ENCODE assay signal across 38 cellular contexts in the genomic region with DNA sequence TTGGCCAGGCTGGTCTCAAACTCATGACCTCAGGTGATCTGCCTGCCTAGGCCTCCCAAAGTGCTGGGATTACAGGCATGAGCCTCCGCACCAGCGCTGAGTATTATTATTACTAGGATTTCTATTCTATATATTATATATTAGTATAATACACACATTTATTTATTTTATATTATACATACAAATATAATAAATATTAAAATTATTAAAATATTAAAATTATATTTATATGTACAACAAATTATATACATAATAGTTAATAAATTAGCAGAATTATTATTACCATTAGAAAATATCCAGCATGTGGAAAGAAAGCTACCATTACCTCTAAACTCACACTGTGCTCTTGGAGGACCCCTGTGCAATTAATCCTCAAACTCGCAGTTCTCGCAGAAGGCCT.
"Had no signal": no experiment of that assay in that cellular context is flagged by ENCODE, and none has a peak within 500 bp of the region (broad histone marks: within the 10 kb centered on the region; RNA-seq: fewer than 3 reads in every experiment).

No MANE protein-coding gene starts in this region.

- H3K9me3 Mint-ChIP-seq: activated CD4-positive, alpha-beta memory T cell treated with anti-CD3 and anti-CD28 coated beads, Interleukin-2, amount 10 ng/mL, durations not matched to agents 7 days and 5 days; activated naive CD4-positive, alpha-beta T cell treated with anti-CD3 and anti-CD28 coated beads, Interleukin-2, amount 10 ng/mL, durations not matched to agents 7 days and 5 days; activated naive CD8-positive, alpha-beta T cell treated with anti-CD3 and anti-CD28 coated beads, Interleukin-2, amount 10 ng/mL, durations not matched to agents 7 days and 5 days; activated T-cell treated with anti-CD3 and anti-CD28 coated beads, Interleukin-2, amount 50 U/mL, for 24 hours; activated T-helper 2 cell treated with anti-CD3 and anti-CD28 coated beads, Interferon-gamma antibody, Interleukin-2, Interleukin-4, amounts not matched to agents 10 μg/mL and 5 μg/mL and 100 μg/mL, durations not matched to agents 14 hours and 24 hours and 36 hours; central memory CD8-positive, alpha-beta T cell; T-helper 1 cell treated with Interleukin-12 subunit alpha and Interleukin-12 subunit beta and Interleukin-4 antibody, amounts not matched to agents 30 μg/mL and 1 μg/mL, for 36 hours; T-helper 2 cell treated with Interferon-gamma antibody and Interleukin-4, amounts not matched to agents 5 μg/mL and 100 μg/mL, for 36 hours had no signal

- FAIRE-seq: bronchial epithelial cell, TTC549 had no signal

- H3K36me3 Mint-ChIP-seq: activated CD8-positive, alpha-beta memory T cell treated with anti-CD3 and anti-CD28 coated beads, Interleukin-2, amount 10 ng/mL, durations not matched to agents 7 days and 5 days; activated naive CD4-positive, alpha-beta T cell treated with anti-CD3 and anti-CD28 coated beads, Interleukin-2, amount 10 ng/mL, durations not matched to agents 7 days and 5 days; activated naive CD4-positive, alpha-beta T cell treated with anti-CD3 and anti-CD28 coated beads, Interleukin-2, amount 50 U/mL, for 24 hours; activated naive CD8-positive, alpha-beta T cell; activated naive CD8-positive, alpha-beta T cell treated with anti-CD3 and anti-CD28 coated beads, Interleukin-2, amount 10 ng/mL, durations not matched to agents 7 days and 5 days; brain had no signal

- H3K27ac Mint-ChIP-seq: activated CD4-positive, alpha-beta memory T cell treated with anti-CD3 and anti-CD28 coated beads, Interleukin-2, amount 10 ng/mL, durations not matched to agents 7 days and 5 days; activated CD4-positive, alpha-beta T cell treated with anti-CD3 and anti-CD28 coated beads for 36 hours; activated CD4-positive, alpha-beta T cell treated with anti-CD3 and anti-CD28 coated beads, Interleukin-2, amount 10 ng/mL, durations not matched to agents 7 days and 5 days; activated CD8-positive, alpha-beta memory T cell treated with anti-CD3 and anti-CD28 coated beads, Interleukin-2, amount 10 ng/mL, durations not matched to agents 7 days and 5 days; activated CD8-positive, alpha-beta T cell treated with anti-CD3 and anti-CD28 coated beads, Interleukin-2, amount 10 ng/mL, durations not matched to agents 7 days and 5 days; activated naive CD4-positive, alpha-beta T cell treated with anti-CD3 and anti-CD28 coated beads, Interleukin-2, amount 10 ng/mL, durations not matched to agents 7 days and 5 days; activated naive CD4-positive, alpha-beta T cell treated with anti-CD3 and anti-CD28 coated beads, Interleukin-2, amount 50 U/mL, for 24 hours; activated naive CD8-positive, alpha-beta T cell; activated naive CD8-positive, alpha-beta T cell treated with anti-CD3 and anti-CD28 coated beads, Interleukin-2, amount 10 ng/mL, durations not matched to agents 7 days and 5 days; activated naive CD8-positive, alpha-beta T cell treated with anti-CD3 and anti-CD28 coated beads, Interleukin-2, amount 50 U/mL, for 24 hours; activated T-cell treated with anti-CD3 and anti-CD28 coated beads, Interleukin-2, amount 50 U/mL, for 24 hours; activated T-helper 2 cell treated with anti-CD3 and anti-CD28 coated beads, Interferon-gamma antibody, Interleukin-2, Interleukin-4, amounts not matched to agents 10 μg/mL and 5 μg/mL and 100 μg/mL, durations not matched to agents 14 hours and 24 hours and 36 hours; brain; T-helper 1 cell treated with Interleukin-12 subunit alpha and Interleukin-12 subunit beta and Interleukin-4 antibody, amounts not matched to agents 30 μg/mL and 1 μg/mL, for 36 hours; T-helper 2 cell treated with Interferon-gamma antibody and Interleukin-4, amounts not matched to agents 5 μg/mL and 100 μg/mL, for 36 hours had no signal

- H3K9me3 ChIP-seq: ascending aorta had no signal

- H3K4me3 ChIP-seq: ascending aorta, cardiac muscle cell had no signal

- ATAC-seq: activated CD4-positive, alpha-beta T cell treated with anti-CD3 and anti-CD28 coated beads for 36 hours; activated CD4-positive, CD25-positive, alpha-beta regulatory T cell treated with anti-CD3 and anti-CD28 coated beads, Interleukin-2, amount 50 U/mL, for 24 hours; activated CD8-positive, alpha-beta memory T cell treated with anti-CD3 and anti-CD28 coated beads, Interleukin-2, amount 10 ng/mL, durations not matched to agents 7 days and 5 days; activated CD8-positive, alpha-beta T cell treated with anti-CD3 and anti-CD28 coated beads, Interleukin-2, amount 10 ng/mL, durations not matched to agents 7 days and 5 days; activated naive CD8-positive, alpha-beta T cell treated with anti-CD3 and anti-CD28 coated beads, Interleukin-2, amount 50 U/mL, for 24 hours had no signal

- H3K27me3 ChIP-seq: ascending aorta, cardiac muscle cell had no signal

- H3K27ac ChIP-seq: ascending aorta, cardiac muscle cell, VCaP had no signal

- H3K36me3 ChIP-seq: ascending aorta, cardiac muscle cell had no signal

- H3K4me1 Mint-ChIP-seq: activated CD4-positive, alpha-beta memory T cell treated with anti-CD3 and anti-CD28 coated beads, Interleukin-2, amount 10 ng/mL, durations not matched to agents 7 days and 5 days; activated CD4-positive, alpha-beta T cell treated with anti-CD3 and anti-CD28 coated beads for 36 hours; activated CD4-positive, alpha-beta T cell treated with anti-CD3 and anti-CD28 coated beads, Interleukin-2, amount 10 ng/mL, durations not matched to agents 7 days and 5 days; activated CD8-positive, alpha-beta memory T cell treated with anti-CD3 and anti-CD28 coated beads, Interleukin-2, amount 10 ng/mL, durations not matched to agents 7 days and 5 days; activated naive CD4-positive, alpha-beta T cell treated with anti-CD3 and anti-CD28 coated beads, Interleukin-2, amount 10 ng/mL, durations not matched to agents 7 days and 5 days; activated naive CD4-positive, alpha-beta T cell treated with anti-CD3 and anti-CD28 coated beads, Interleukin-2, amount 50 U/mL, for 24 hours; activated naive CD8-positive, alpha-beta T cell treated with anti-CD3 and anti-CD28 coated beads, Interleukin-2, amount 10 ng/mL, durations not matched to agents 7 days and 5 days; activated naive CD8-positive, alpha-beta T cell treated with anti-CD3 and anti-CD28 coated beads, Interleukin-2, amount 50 U/mL, for 24 hours; central memory CD8-positive, alpha-beta T cell had no signal

- DNase-seq: activated CD4-positive, alpha-beta memory T cell treated with anti-CD3 and anti-CD28 coated beads, Interleukin-2, amount 10 ng/mL, durations not matched to agents 7 days and 5 days; activated CD4-positive, alpha-beta T cell treated with anti-CD3 and anti-CD28 coated beads for 1 hour; activated CD4-positive, alpha-beta T cell treated with anti-CD3 and anti-CD28 coated beads for 36 hours; activated CD4-positive, alpha-beta T cell treated with anti-CD3 and anti-CD28 coated beads for 48 hours; activated CD4-positive, alpha-beta T cell treated with anti-CD3 and anti-CD28 coated beads, Interleukin-2, amount 10 ng/mL, durations not matched to agents 7 days and 5 days; activated CD4-positive, alpha-beta T cell treated with anti-CD3 and anti-CD28 coated beads, Interleukin-2, amount 50 U/mL, for 48 hours; activated CD4-positive, CD25-positive, alpha-beta regulatory T cell; activated CD8-positive, alpha-beta memory T cell treated with anti-CD3 and anti-CD28 coated beads for 24 hours; activated CD8-positive, alpha-beta memory T cell treated with anti-CD3 and anti-CD28 coated beads, Interleukin-2, amount 10 ng/mL, durations not matched to agents 7 days and 5 days; activated CD8-positive, alpha-beta memory T cell treated with anti-CD3 and anti-CD28 coated beads, Interleukin-2, amount 50 U/mL, for 48 hours; activated CD8-positive, alpha-beta T cell treated with anti-CD3 and anti-CD28 coated beads, Interleukin-2, amount 10 ng/mL, durations not matched to agents 7 days and 5 days; activated effector memory CD4-positive, alpha-beta T cell treated with Interleukin-2 at 50 U/mL for 16 hours; activated gamma-delta T cell; activated naive CD4-positive, alpha-beta T cell treated with anti-CD3 and anti-CD28 coated beads, Interleukin-2, amount 10 ng/mL, durations not matched to agents 7 days and 5 days; activated naive CD4-positive, alpha-beta T cell treated with Interleukin-2 at 50 U/mL for 16 hours; activated naive CD8-positive, alpha-beta T cell treated with anti-CD3 and anti-CD28 coated beads, Interleukin-2, amount 10 ng/mL, durations not matched to agents 7 days and 5 days; activated naive CD8-positive, alpha-beta T cell treated with anti-CD3 and anti-CD28 coated beads, Interleukin-2, amount 50 U/mL, for 24 hours; activated T-cell treated with anti-CD3 and anti-CD28 coated beads, Interleukin-2, amount 50 U/mL, for 24 hours; activated T-cell treated with anti-CD3 and anti-CD28 coated beads, Interleukin-2, amount 50 U/mL, for 48 hours; amygdala; anterior cingulate cortex; caudate nucleus; cerebellar nuclear complex; T-helper 2 cell; T-helper 9 cell had no signal

- H3K27me3 Mint-ChIP-seq: activated CD4-positive, alpha-beta memory T cell treated with anti-CD3 and anti-CD28 coated beads, Interleukin-2, amount 10 ng/mL, durations not matched to agents 7 days and 5 days; activated CD4-positive, alpha-beta T cell treated with anti-CD3 and anti-CD28 coated beads, Interleukin-2, amount 10 ng/mL, durations not matched to agents 7 days and 5 days; activated CD8-positive, alpha-beta memory T cell treated with anti-CD3 and anti-CD28 coated beads, Interleukin-2, amount 10 ng/mL, durations not matched to agents 7 days and 5 days; activated naive CD4-positive, alpha-beta T cell treated with anti-CD3 and anti-CD28 coated beads, Interleukin-2, amount 10 ng/mL, durations not matched to agents 7 days and 5 days; activated naive CD8-positive, alpha-beta T cell treated with anti-CD3 and anti-CD28 coated beads, Interleukin-2, amount 10 ng/mL, durations not matched to agents 7 days and 5 days; central memory CD8-positive, alpha-beta T cell had no signal

- H3K4me1 ChIP-seq: ascending aorta had no signal

- H3K4me3 Mint-ChIP-seq: activated CD4-positive, alpha-beta memory T cell treated with anti-CD3 and anti-CD28 coated beads, Interleukin-2, amount 10 ng/mL, durations not matched to agents 7 days and 5 days; activated CD4-positive, alpha-beta T cell treated with anti-CD3 and anti-CD28 coated beads for 36 hours; activated CD4-positive, alpha-beta T cell treated with anti-CD3 and anti-CD28 coated beads, Interleukin-2, amount 10 ng/mL, durations not matched to agents 7 days and 5 days; activated CD8-positive, alpha-beta memory T cell treated with anti-CD3 and anti-CD28 coated beads, Interleukin-2, amount 10 ng/mL, durations not matched to agents 7 days and 5 days; activated CD8-positive, alpha-beta T cell treated with anti-CD3 and anti-CD28 coated beads, Interleukin-2, amount 10 ng/mL, durations not matched to agents 7 days and 5 days; activated naive CD4-positive, alpha-beta T cell treated with anti-CD3 and anti-CD28 coated beads, Interleukin-2, amount 10 ng/mL, durations not matched to agents 7 days and 5 days; activated naive CD4-positive, alpha-beta T cell treated with anti-CD3 and anti-CD28 coated beads, Interleukin-2, amount 50 U/mL, for 24 hours; activated naive CD8-positive, alpha-beta T cell; activated naive CD8-positive, alpha-beta T cell treated with anti-CD3 and anti-CD28 coated beads, Interleukin-2, amount 10 ng/mL, durations not matched to agents 7 days and 5 days; activated naive CD8-positive, alpha-beta T cell treated with anti-CD3 and anti-CD28 coated beads, Interleukin-2, amount 50 U/mL, for 24 hours; activated T-cell treated with anti-CD3 and anti-CD28 coated beads, Interleukin-2, amount 50 U/mL, for 24 hours; brain; central memory CD8-positive, alpha-beta T cell; T-helper 1 cell treated with Interleukin-12 subunit alpha and Interleukin-12 subunit beta and Interleukin-4 antibody, amounts not matched to agents 30 μg/mL and 1 μg/mL, for 36 hours; T-helper 2 cell treated with Interferon-gamma antibody and Interleukin-4, amounts not matched to agents 5 μg/mL and 100 μg/mL, for 36 hours had no signal
